In the genomic region with DNA sequence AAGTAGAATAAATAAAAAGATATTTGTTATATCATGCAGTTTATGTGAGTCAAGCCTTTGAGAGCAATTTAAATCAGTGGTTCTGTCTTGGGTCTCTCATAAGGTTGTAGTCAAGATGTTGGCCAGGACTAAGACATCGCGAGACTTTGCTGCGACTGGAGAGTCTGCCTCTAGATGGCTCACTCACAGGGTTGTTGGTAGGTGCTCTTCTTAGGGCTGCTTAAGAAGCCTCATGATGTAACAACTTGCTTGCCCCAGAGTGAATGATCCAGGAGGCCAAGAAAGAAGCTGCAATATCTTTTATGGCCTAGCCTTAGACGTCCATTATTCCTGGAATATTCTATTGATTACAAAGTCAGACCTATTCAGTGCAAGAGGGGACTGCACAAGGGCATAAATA, we compare ENCODE assay signal across 21 cellular contexts.
DNase-seq lines count a peak whose midpoint lies in the region; ATAC-seq, FAIRE-seq and TF ChIP-seq lines count a peak whose summit lies in the region.
"Had no signal": no experiment of that assay in that cellular context is flagged by ENCODE, and none has a peak within 500 bp of the region (broad histone marks: within the 10 kb centered on the region; RNA-seq: fewer than 3 reads in every experiment).

No MANE protein-coding gene starts in this region.

- H2BK15ac ChIP-seq in H9 (ENCODE audit: low read depth, low read length), result no peak overlapping the region

- H3K36me3 ChIP-seq in A673 (ENCODE audit: insufficient read depth, low read length, poor library complexity, severe bottlenecking) (no peaks in the 10 kb centered on the region), Panc1 (ENCODE audit: control insufficient read depth, insufficient read depth, low read length) (no peaks in the 10 kb centered on the region), pancreas (no peaks in the 10 kb centered on the region)
- H3K36me3 ChIP-seq: breast epithelium, tibial nerve had no signal

- no peak overlapping the region for H3T11ph ChIP-seq in H9 (ENCODE audit: low read length)

- no peak overlapping the region for H2BK20ac ChIP-seq in H9 (ENCODE audit: low read depth, low read length, poor library complexity, severe bottlenecking)

- H3K36me3 Mint-ChIP-seq in H9 (ENCODE audit: insufficient read depth in 1 of 3, low read depth in 3 of 3), result no peaks in the 10 kb centered on the region
- H3K36me3 Mint-ChIP-seq: activated naive CD4-positive, alpha-beta T cell treated with anti-CD3 and anti-CD28 coated beads, Interleukin-2, amount 10 ng/mL, durations not matched to agents 7 days and 5 days; T-cell had no signal

- in situ Hi-C loops in Panc1 (cut with HindIII; ENCODE audit: low pct_unique_long_range_greater_than_20kb, low sequenced_read_pairs), result no loop called here

- H3K56ac ChIP-seq in H9 (ENCODE audit: insufficient read length, low read depth, low read length), result no peak overlapping the region

- peaks cover 15 to 16% of the 10 kb centered on the region in 2 experiments for H3K4me1 Mint-ChIP-seq in H9
- H3K4me1 Mint-ChIP-seq: activated naive CD4-positive, alpha-beta T cell treated with anti-CD3 and anti-CD28 coated beads, Interleukin-2, amount 10 ng/mL, durations not matched to agents 7 days and 5 days; T-cell had no signal

- CTCF ChIA-PET in A673 (lab: Charles Lee) (no interaction called here), Panc1 (lab: Charles Lee) (no interaction called here)

- H3K18ac ChIP-seq in H9 (ENCODE audit: insufficient read length, low read depth, low read length), result no peak overlapping the region

- no peaks in the 10 kb centered on the region; the same call in 1 of the 2 replicates for H3K27me3 Mint-ChIP-seq in H9 (ENCODE audit: low read depth)

- POLR2A ChIA-PET in A673 (lab: Charles Lee; ENCODE audit: low non-redundant PET) (no interaction called here), Panc1 (lab: Charles Lee) (no interaction called here)

- H4K20me1 ChIP-seq in H9 (ENCODE audit: control insufficient read depth, insufficient read depth, insufficient read length), result no peaks in the 10 kb centered on the region

- no peak overlapping the region for H2AK5ac ChIP-seq in H9 (ENCODE audit: insufficient read length, low read length)

- no peaks in the 10 kb centered on the region for H3K4me1 ChIP-seq in A673 (ENCODE audit: insufficient read depth, low read length, poor library complexity, severe bottlenecking)
- H3K4me1 ChIP-seq in H9 (ENCODE audit: insufficient read depth, low read length), result no peaks in the 10 kb centered on the region; the same call in 1 of the 2 replicates
- H3K4me1 ChIP-seq in Panc1 (ENCODE audit: control insufficient read depth, insufficient read depth, low read length), result no peaks in the 10 kb centered on the region
- no peaks in the 10 kb centered on the region for H3K4me1 ChIP-seq in pancreas
- H3K4me1 ChIP-seq: breast epithelium, tibial nerve had no signal

- H3K4me3 ChIP-seq in A673 (ENCODE audit: low read depth, low read length, poor library complexity, severe bottlenecking) (no peak overlapping the region), Panc1 (ENCODE audit: low read depth in 2 of 2, low read length in 2 of 2) (no peak overlapping the region), fibroblast of pulmonary artery (replicated peaks; ENCODE audit: low read depth, low read length) (no peak overlapping the region), pancreas (no peak overlapping the region)
- H3K4me3 ChIP-seq: breast epithelium, tibial nerve had no signal

- TF ChIP-seq CTCF in A673 (conservative IDR thresholded peaks at IDR 0.05; ENCODE audit: low read depth, low read length), result peak; percentile 49
- TF ChIP-seq CTCF in H9 (conservative IDR thresholded peaks at IDR 0.05), result peak; percentile 61
- peak; percentile 32 for TF ChIP-seq CTCF in Panc1 (IDR thresholded peaks at IDR 0.05)
- no peak for TF ChIP-seq CTCF in fibroblast of pulmonary artery (IDR thresholded peaks at IDR 0.05; ENCODE audit: low read length, missing control alignments)
- TF ChIP-seq CTCF in pancreas (IDR thresholded peaks at IDR 0.05), result no peak

- no TSS peak for BruUV-seq in A673 (replicated peaks; lab: Mats Ljungman, UMichigan)
- BruUV-seq in Panc1 (replicated peaks; lab: Mats Ljungman, UMichigan), result no TSS peak

- H3K9ac ChIP-seq in H9 (ENCODE audit: extremely low read depth, insufficient read length, low read length), result no peak overlapping the region

- intact Hi-C loops in A673 (cut with micrococcal nuclease; ENCODE audit: unreplicated experiment) (no loop called here), Panc1 (cut with micrococcal nuclease; ENCODE audit: unreplicated experiment) (no loop called here), pancreas (cut with DNase I) (no loop called here)

- H3K9me3 ChIP-seq in A673 (ENCODE audit: low read depth, low read length, poor library complexity, severe bottlenecking) (no peaks in the 10 kb centered on the region), H9 (ENCODE audit: control insufficient read depth, low read depth, low read length) (no peaks in the 10 kb centered on the region), Panc1 (ENCODE audit: control insufficient read depth, insufficient read depth, low read depth, low read length) (no peaks in the 10 kb centered on the region), pancreas (no peaks in the 10 kb centered on the region)
- H3K9me3 ChIP-seq: breast epithelium, tibial nerve had no signal

- H2BK120ac ChIP-seq in H9 (ENCODE audit: low read depth, low read length, poor library complexity, severe bottlenecking), result no peak overlapping the region

- H3K9me3 Mint-ChIP-seq in H9, result no peaks in the 10 kb centered on the region
- H3K9me3 Mint-ChIP-seq: activated naive CD4-positive, alpha-beta T cell treated with anti-CD3 and anti-CD28 coated beads, Interleukin-2, amount 10 ng/mL, durations not matched to agents 7 days and 5 days; T-cell had no signal

- H3K4ac ChIP-seq in H9 (ENCODE audit: low read depth, low read length), result no peak overlapping the region

- H4K91ac ChIP-seq in H9 (ENCODE audit: insufficient read length, low read depth, low read length), result no peak overlapping the region

- H2BK12ac ChIP-seq in H9 (ENCODE audit: insufficient read length, low read depth, low read length), result no peak overlapping the region

- FAIRE-seq in pancreas (lab: Jason Lieb, UNC), result no peak
- FAIRE-seq: H54, islet of Langerhans had no signal

- H4K8ac ChIP-seq in H9 (replicated peaks; ENCODE audit: insufficient read length, low read depth, low read length), result no peak overlapping the region

- no peak overlapping the region for H2AFZ ChIP-seq in H9 (ENCODE audit: low read length)

- H2BK5ac ChIP-seq in H9 (ENCODE audit: insufficient read length, low read length), result no peak overlapping the region

- no peak for ATAC-seq in Panc1
- ATAC-seq in GM19351 (IDR thresholded peaks at IDR 0.05; ENCODE audit: unreplicated experiment), result no peak
- no peak for ATAC-seq in pancreas
- ATAC-seq: T-cell had no signal

- no peak overlapping the region for H3K4me2 ChIP-seq in H9 (ENCODE audit: insufficient read depth, insufficient read length, low read length)

- DNase-seq in A673 (ENCODE audit: low spot score), result peak; percentile 59
- peak; percentile 72 for DNase-seq in H9
- DNase-seq in Panc1 (ENCODE audit: low read depth, low spot score), result no peak
- DNase-seq in fibroblast of pulmonary artery (ENCODE audit: low read depth), result peak; percentile 10
- no peak for DNase-seq in DMS153 (lab: John Stamatoyannopoulos, UW)
- DNase-seq in NCI-H1694 (lab: John Stamatoyannopoulos, UW), result no peak
- DNase-seq in pancreas, result no peak
- DNase-seq: activated naive CD4-positive, alpha-beta T cell treated with anti-CD3 and anti-CD28 coated beads, Interleukin-2, amount 10 ng/mL, durations not matched to agents 7 days and 5 days; effector CD8-positive, alpha-beta T cell; foreskin melanocyte; KBM-7; NCI-H187; NCI-H510A; RPMI8226; stimulated activated CD4-positive, alpha-beta T cell treated with anti-CD3 and anti-CD28 coated beads, Interleukin-4, amount 100 ng/mL, for 24 hours; T-cell had no signal

- no CpG with 5 or more reads among the region's 4 CpGs for WGBS in H9 (ENCODE audit: extremely low coverage, insufficient read length, low lambda C conversion rate)
- WGBS in pancreas, 2 donors, result 79 to 84% methylated on average over 4 of the region's 4 CpGs

- no peaks in the 10 kb centered on the region for H3K79me2 ChIP-seq in H9 (ENCODE audit: insufficient read depth, low read length)

- no peaks in the 10 kb centered on the region for H3K27me3 ChIP-seq in A673 (replicated peaks; ENCODE audit: insufficient read depth, low read depth, low read length, poor library complexity)
- no peaks in the 10 kb centered on the region for H3K27me3 ChIP-seq in H9 (ENCODE audit: insufficient read depth, low read length)
- H3K27me3 ChIP-seq in Panc1 (ENCODE audit: control insufficient read depth, insufficient read depth, low read length), result no peaks in the 10 kb centered on the region
- H3K27me3 ChIP-seq in pancreas, result no peaks in the 10 kb centered on the region
- H3K27me3 ChIP-seq: breast epithelium, tibial nerve had no signal

- H3K23me2 ChIP-seq in H9 (ENCODE audit: insufficient read length, low read depth, low read length, poor library complexity, severe bottlenecking), result no peaks in the 10 kb centered on the region

- no peak overlapping the region for H3K27ac ChIP-seq in A673 (ENCODE audit: low read depth, low read length, poor library complexity, severe bottlenecking)
- H3K27ac ChIP-seq in H9 (ENCODE audit: insufficient read length, low read depth, low read length), result no peak overlapping the region
- no peak overlapping the region for H3K27ac ChIP-seq in Panc1 (ENCODE audit: low read length)
- no peak overlapping the region for H3K27ac ChIP-seq in pancreas
- H3K27ac ChIP-seq: breast epithelium, tibial nerve had no signal

- H3K79me1 ChIP-seq in H9 (ENCODE audit: insufficient read depth, low read depth, low read length, poor library complexity, severe bottlenecking), result no peaks in the 10 kb centered on the region

- no peak overlapping the region for H3K27ac Mint-ChIP-seq in H9
- H3K27ac Mint-ChIP-seq: activated naive CD4-positive, alpha-beta T cell treated with anti-CD3 and anti-CD28 coated beads, Interleukin-2, amount 10 ng/mL, durations not matched to agents 7 days and 5 days; T-cell had no signal

- H3K23ac ChIP-seq in H9 (ENCODE audit: insufficient read length, low read depth, low read length), result no peak overlapping the region

- H4K5ac ChIP-seq in H9 (ENCODE audit: insufficient read length, low read depth, low read length), result no peak overlapping the region

- no peak overlapping the region for H3K4me3 Mint-ChIP-seq in H9
- H3K4me3 Mint-ChIP-seq: activated naive CD4-positive, alpha-beta T cell treated with anti-CD3 and anti-CD28 coated beads, Interleukin-2, amount 10 ng/mL, durations not matched to agents 7 days and 5 days; T-cell had no signal

- no peak overlapping the region for H3K14ac ChIP-seq in H9 (ENCODE audit: insufficient read depth, low read length)

Comparison
In these comparisons a context has a peak if more than half of its experiments do, and no peak if none do; other contexts are left out.
1. DNase-seq: peak in A673 (single experiment), H9 (single experiment) and fibroblast of pulmonary artery (single experiment); none in Panc1 (single experiment), DMS153 (single experiment), NCI-H1694 (single experiment) and pancreas (0 of 6).
2. CTCF ChIP-seq: peak in A673 (single experiment), H9 (single experiment) and Panc1 (single experiment); none in fibroblast of pulmonary artery (single experiment) and pancreas (0 of 4).